Comparison of ENCODE assay signal across 10 cellular contexts in genomic region chr2:171878481-171878993, GRCh38. TPM values are rescaled to one million over a fixed set of nuclear protein-coding genes. Genes with fewer than 3 reads are reported as not detected.
DNase-seq lines count a peak whose midpoint lies in the region; ATAC-seq and TF ChIP-seq lines count a peak whose summit lies in the region.
"Had no signal": no experiment of that assay in that cellular context is flagged by ENCODE, and none has a peak within 500 bp of the region (broad histone marks: within the 10 kb centered on the region; RNA-seq: fewer than 3 reads in every experiment).

No MANE protein-coding gene starts in this region.

- peak overlapping the region; percentile 12 for H3K27ac ChIP-seq in vagina
- H3K27ac ChIP-seq: HL-60 had no signal

- no peaks in the 10 kb centered on the region for H3K9me3 ChIP-seq in vagina

- no peaks in the 10 kb centered on the region for H3K36me3 ChIP-seq in vagina

- peaks cover 13% of the 10 kb centered on the region for H3K4me1 ChIP-seq in vagina

- DNase-seq in Right ventricle myocardium inferior (ENCODE audit: missing footprints) = no peak
- no peak for DNase-seq in cardiac septum (ENCODE audit: low spot score)
- DNase-seq in amniotic epithelial cell (ENCODE audit: low read depth) = peak; percentile 84
- DNase-seq in iris pigment epithelial cell (ENCODE audit: low read depth) = peak; percentile 88
- DNase-seq in vagina (ENCODE audit: extremely low spot score in 2 of 2) = no peak
- no peak for DNase-seq in SIG-M5 treated with dmso at 0.1 percent for 504 hours (lab: John Stamatoyannopoulos, UW; ENCODE audit: unreplicated experiment)
- DNase-seq in T-helper 9 cell = no peak
- DNase-seq in NCI-H446 treated with DMSO at 0.1 percent for 48 hours (lab: John Stamatoyannopoulos, UW) = no peak
- DNase-seq: DMS79 treated with DMSO at 0.1 percent for 48 hours had no signal

- H3K27me3 ChIP-seq in vagina = no peaks in the 10 kb centered on the region

- no peak overlapping the region for H3K4me3 ChIP-seq in vagina

- no peak for TF ChIP-seq POLR2A in vagina (IDR thresholded peaks at IDR 0.05)

- intact Hi-C loops in Right ventricle myocardium inferior (cut with DNase I) = no loop called here
- intact Hi-C loops in cardiac septum (cut with DNase I) = no loop called here
- intact Hi-C loops in vagina (cut with DNase I) = no loop called here

- ATAC-seq in Right ventricle myocardium inferior = peak; percentile 88

- no peak for TF ChIP-seq CTCF in vagina (IDR thresholded peaks at IDR 0.05)

RNA-seq across cellular contexts. Expression of gene SLC25A12, which starts 15.5 kb away (rescaled TPM):
- total RNA-seq in Right ventricle myocardium inferior = 106 TPM
- total RNA-seq in cardiac septum = 91.2 TPM
- total RNA-seq in vagina = 26.0 TPM

RNA-seq across cellular contexts. Expression of gene HAT1, which starts 43.7 kb away (rescaled TPM):
- total RNA-seq in Right ventricle myocardium inferior (34.8 TPM), cardiac septum (32.7 TPM), vagina (30.0 TPM)

Comparison
In these comparisons a context has a peak if more than half of its experiments do, and no peak if none do; other contexts are left out.
1. DNase-seq: peak in amniotic epithelial cell (single experiment) and iris pigment epithelial cell (single experiment); none in Right ventricle myocardium inferior (single experiment), cardiac septum (single experiment), vagina (0 of 2), SIG-M5 treated with dmso at 0.1 percent for 504 hours (single experiment), T-helper 9 cell (single experiment) and NCI-H446 treated with DMSO at 0.1 percent for 48 hours (single experiment).